ENCODE assay signal across 16 cellular contexts in genomic region chr2:94984964-94985575, GRCh38. TPM values are rescaled to one million over a fixed set of nuclear protein-coding genes. Genes with fewer than 3 reads are reported as not detected.
A peak's percentile ranks its signal among the peaks of the same experiment; 100 is the strongest.
DNase-seq lines count a peak whose midpoint lies in the region; ATAC-seq and TF ChIP-seq lines count a peak whose summit lies in the region.
"Had no signal": no experiment of that assay in that cellular context is flagged by ENCODE, and none has a peak within 500 bp of the region (broad histone marks: within the 10 kb centered on the region; RNA-seq: fewer than 3 reads in every experiment).

No MANE protein-coding gene starts in this region.

- H3K27me3 ChIP-seq in PC-9 (ENCODE audit: insufficient read depth, low read depth): no peaks in the 10 kb centered on the region

- CTCF ChIA-PET in PC-9 (lab: Charles Lee): interaction anchor here (0.6 to 1.7 kb wide), 3 partner anchors 78 to 418 kb away, joined by 3 to 7 read pairs (median 3); no protein-coding TSS in a partner anchor

- H2AFZ ChIP-seq in PC-9: no peak overlapping the region

- TF ChIP-seq RAD21 in Ishikawa (IDR thresholded peaks at IDR 0.05; ENCODE audit: low read depth): no peak

- no peak for ATAC-seq in GM21390 (IDR thresholded peaks at IDR 0.05; ENCODE audit: unreplicated experiment)
- ATAC-seq: Panc1, SK-N-SH treated with all-trans-retinoic acid at 6 μM for 48 hours had no signal

- intact Hi-C loops in PC-9 (cut with micrococcal nuclease; ENCODE audit: unreplicated experiment): no loop called here

- no peak overlapping the region for H3K4me3 ChIP-seq in PC-9
- H3K4me3 ChIP-seq: BLaER1 had no signal

- H3K4me1 ChIP-seq in PC-9 (replicated peaks; ENCODE audit: insufficient read depth): peaks cover 14% of the 10 kb centered on the region

- H3F3A ChIP-seq in PC-9 (ENCODE audit: insufficient read depth, low read depth): no peaks in the 10 kb centered on the region

- H3K27ac ChIP-seq in PC-9: no peak overlapping the region
- H3K27ac ChIP-seq: BLaER1 had no signal

- no peaks in the 10 kb centered on the region for H3K36me3 ChIP-seq in PC-9 (ENCODE audit: low read depth)
- H3K36me3 ChIP-seq: BLaER1 had no signal

- H3K9me2 ChIP-seq in PC-9 (ENCODE audit: insufficient read depth): no peaks in the 10 kb centered on the region

- peak; percentile 88 for TF ChIP-seq EP300 in Ishikawa (IDR thresholded peaks at IDR 0.05; ENCODE audit: borderline replicate concordance)

- peak; percentile 69 to 79 for DNase-seq in PC-9
- peak; percentile 33 for DNase-seq in glomerular visceral epithelial cell (ENCODE audit: extremely low spot score)
- peak; percentile 58 for DNase-seq in ureter (ENCODE audit: low spot score)
- no peak for DNase-seq in OCI-M2 (lab: John Stamatoyannopoulos, UW; ENCODE audit: unreplicated experiment)
- DNase-seq in NCI-H187 (lab: John Stamatoyannopoulos, UW): no peak
- DNase-seq: CD8-positive, alpha-beta memory T cell; DMS 273 treated with DMSO at 0.1 percent for 48 hours; NCI-H1436; NCI-H2081 treated with DMSO at 0.1 percent for 48 hours; NCI-H345; SHP77 had no signal

- POLR2A ChIA-PET in PC-9 (lab: Charles Lee; ENCODE audit: unreplicated experiment): interaction anchor here (0.7 to 0.8 kb wide), 2 partner anchors 21 to 49 kb away, joined by 3 to 4 read pairs; no protein-coding TSS in a partner anchor

- H4K20me1 ChIP-seq in PC-9 (ENCODE audit: insufficient read depth): no peaks in the 10 kb centered on the region
- H4K20me1 ChIP-seq: BLaER1 had no signal

- TF ChIP-seq CTCF in PC-9 (conservative IDR thresholded peaks at IDR 0.05): no peak

- no peak overlapping the region for H3K4me2 ChIP-seq in PC-9
- H3K4me2 ChIP-seq: BLaER1 had no signal

- no peaks in the 10 kb centered on the region for H3K9me3 ChIP-seq in PC-9 (ENCODE audit: insufficient read depth, low read depth)
- H3K9me3 ChIP-seq: BLaER1 had no signal

- BruUV-seq in PC-9 (replicated peaks; lab: Mats Ljungman, UMichigan): no TSS peak

- H3K79me2 ChIP-seq in PC-9 (ENCODE audit: low read depth): no peaks in the 10 kb centered on the region

TF ChIP-seq in Ishikawa, 13 proteins besides CTCF, POLR2A, EP300 and RAD21:
- TF ChIP-seq FOXM1 (IDR thresholded peaks at IDR 0.05; ENCODE audit: borderline replicate concordance, low read depth) (peak; percentile 54; the same call in 1 of the 2 replicates), TEAD4 (IDR thresholded peaks at IDR 0.05) (peak; percentile 74; the same call in 1 of the 2 replicates), REST (IDR thresholded peaks at IDR 0.05; ENCODE audit: low read depth) (no peak), ZBTB7A (IDR thresholded peaks at IDR 0.05; ENCODE audit: low read depth) (0 out of 2 replicates have a peak, but pooled peaks have one; percentile 59), CEBPB (IDR thresholded peaks at IDR 0.05) (no peak; the same call in 1 of the 2 replicates), MAX (IDR thresholded peaks at IDR 0.05) (peak; percentile 39; the same call in 1 of the 2 replicates), NFIC (IDR thresholded peaks at IDR 0.05) (peak; percentile 65), EGR1 (IDR thresholded peaks at IDR 0.05) (0 out of 2 replicates have a peak, but pooled peaks have one; percentile 17), TCF12 (IDR thresholded peaks at IDR 0.05; ENCODE audit: low read depth) (peak; percentile 93)
TF ChIP-seq in Ishikawa: peak in this region for 7.

RNA-seq across cellular contexts. Expression of gene MAL, which starts 40.4 kb away (rescaled TPM):
- total RNA-seq in PC-9 (2021) (146 and 171 TPM in 2 replicates), ureter (19.2 TPM)

Comparison
In these comparisons a context has a peak if more than half of its experiments do, and no peak if none do; other contexts are left out.
1. DNase-seq: peak in PC-9 (2 of 2), glomerular visceral epithelial cell (single experiment) and ureter (single experiment); none in OCI-M2 (single experiment) and NCI-H187 (0 of 2).